11 cellular contexts compared by ENCODE assay signal in the genomic region with DNA sequence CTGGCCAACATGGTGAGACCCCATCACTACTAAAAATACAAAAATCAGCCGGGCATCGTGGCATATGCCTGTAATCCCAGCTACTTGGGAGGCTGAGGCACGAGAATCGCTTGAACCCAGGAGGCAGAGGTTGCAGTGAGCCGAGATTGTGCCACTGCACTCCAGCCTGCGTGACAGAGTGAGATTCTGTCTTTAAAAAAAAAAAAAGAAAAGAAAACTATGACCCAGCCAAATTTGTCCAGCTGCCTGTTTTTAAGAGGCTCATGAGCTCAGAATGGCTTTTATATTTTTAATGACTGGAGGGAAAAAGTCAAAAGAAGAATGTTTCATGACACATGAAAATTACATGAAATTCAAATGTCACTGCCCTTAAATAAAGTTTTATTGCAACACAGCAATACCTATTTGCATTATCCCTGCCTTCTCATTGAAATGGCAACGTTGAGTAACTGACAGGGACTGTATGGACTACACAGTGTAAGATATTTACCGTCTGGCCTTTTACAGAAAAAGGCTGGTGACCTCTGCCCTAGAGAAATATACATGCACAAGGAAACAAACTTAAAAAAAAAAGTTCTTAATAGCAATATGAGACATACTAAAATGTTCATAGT. TPM values are rescaled to one million over a fixed set of nuclear protein-coding genes. Genes with fewer than 3 reads are reported as not detected.
DNase-seq lines count a peak whose midpoint lies in the region; ATAC-seq and TF ChIP-seq lines count a peak whose summit lies in the region.
"Had no signal": no experiment of that assay in that cellular context is flagged by ENCODE, and none has a peak within 500 bp of the region (broad histone marks: within the 10 kb centered on the region; RNA-seq: fewer than 3 reads in every experiment).

No MANE protein-coding gene starts in this region.

- no peak for TF ChIP-seq POLR2A in stomach (IDR thresholded peaks at IDR 0.05)

- no peak for TF ChIP-seq EP300 in stomach (IDR thresholded peaks at IDR 0.05)

- peak overlapping the region; percentile 78 for H3K27ac Mint-ChIP-seq in activated CD4-positive, alpha-beta T cell treated with anti-CD3 and anti-CD28 coated beads for 36 hours
- peak overlapping the region; percentile 69 for H3K27ac Mint-ChIP-seq in activated naive CD8-positive, alpha-beta T cell treated with anti-CD3 and anti-CD28 coated beads, Interleukin-2, amount 10 ng/mL, durations not matched to agents 7 days and 5 days

- no peaks in the 10 kb centered on the region for H3K27me3 Mint-ChIP-seq in activated CD4-positive, alpha-beta T cell treated with anti-CD3 and anti-CD28 coated beads for 36 hours
- no peaks in the 10 kb centered on the region for H3K27me3 Mint-ChIP-seq in activated naive CD8-positive, alpha-beta T cell treated with anti-CD3 and anti-CD28 coated beads, Interleukin-2, amount 10 ng/mL, durations not matched to agents 7 days and 5 days

- POLR2A ChIA-PET in activated CD4-positive, alpha-beta T cell treated with anti-CD3 and anti-CD28 coated beads for 36 hours (lab: Charles Lee), result interaction anchor here (0.6 to 2.8 kb wide), 2 partner anchors 11 to 63 kb away, joined by 8 to 17 read pairs; partner anchors contain the start of gene SENP6
- POLR2A ChIA-PET in activated naive CD8-positive, alpha-beta T cell treated with anti-CD3 and anti-CD28 coated beads, Interleukin-2, amount 10 ng/mL, durations not matched to agents 7 days and 5 days (lab: Charles Lee), result interaction anchor here (1.2 to 2.2 kb wide), 2 partner anchors 10 to 11 kb away, joined by 3 to 15 read pairs; partner anchors contain the start of gene SENP6

- H3K36me3 ChIP-seq in left lung (no peaks in the 10 kb centered on the region), stomach (no peaks in the 10 kb centered on the region)

- H3K27ac ChIP-seq in left lung, result peak overlapping the region in 1 of 2 donors; percentile 53
- H3K27ac ChIP-seq in stomach, result peak overlapping the region in 4 of 5 donors; percentile 2 to 74 (median 40)

- CTCF ChIA-PET in activated CD4-positive, alpha-beta T cell treated with anti-CD3 and anti-CD28 coated beads for 36 hours (lab: Charles Lee), result interaction anchor here (0.6 kb wide), 1 partner anchor 10 kb away, joined by 3 read pairs; no protein-coding TSS in a partner anchor

- H3K9me3 Mint-ChIP-seq in activated CD4-positive, alpha-beta T cell treated with anti-CD3 and anti-CD28 coated beads for 36 hours (ENCODE audit: low read depth), result no peaks in the 10 kb centered on the region
- H3K9me3 Mint-ChIP-seq in activated naive CD8-positive, alpha-beta T cell treated with anti-CD3 and anti-CD28 coated beads, Interleukin-2, amount 10 ng/mL, durations not matched to agents 7 days and 5 days, result no peaks in the 10 kb centered on the region

- no peak for DNase-seq in activated CD4-positive, alpha-beta T cell treated with anti-CD3 and anti-CD28 coated beads for 36 hours
- DNase-seq in activated CD4-positive, alpha-beta T cell treated with anti-CD3 and anti-CD28 coated beads for 1 hour, result no peak
- DNase-seq in activated naive CD8-positive, alpha-beta T cell treated with anti-CD3 and anti-CD28 coated beads, Interleukin-2, amount 10 ng/mL, durations not matched to agents 7 days and 5 days, result no peak
- no peak for DNase-seq in left lung
- DNase-seq in stomach, result no peak
- DNase-seq in NCI-H748 treated with DMSO at 0.1 percent for 48 hours (lab: John Stamatoyannopoulos, UW), result no peak
- no peak for DNase-seq in NCI-H146 (lab: John Stamatoyannopoulos, UW)
- DNase-seq: ACHN; IMR-90; stimulated activated CD4-positive, alpha-beta T cell treated with anti-CD3 and anti-CD28 coated beads, Interleukin-4, amount 100 ng/mL, for 24 hours had no signal

- peak overlapping the region; percentile 44 for H3K4me3 Mint-ChIP-seq in activated CD4-positive, alpha-beta T cell treated with anti-CD3 and anti-CD28 coated beads for 36 hours
- peak overlapping the region; percentile 64 for H3K4me3 Mint-ChIP-seq in activated naive CD8-positive, alpha-beta T cell treated with anti-CD3 and anti-CD28 coated beads, Interleukin-2, amount 10 ng/mL, durations not matched to agents 7 days and 5 days

- H3K27me3 ChIP-seq in left lung (no peaks in the 10 kb centered on the region), stomach (no peaks in the 10 kb centered on the region)

- no peak overlapping the region for H3K4me3 ChIP-seq in left lung
- H3K4me3 ChIP-seq in stomach, result peak overlapping the region in 1 of 4 donors; percentile 16

- H3K36me3 Mint-ChIP-seq in activated CD4-positive, alpha-beta T cell treated with anti-CD3 and anti-CD28 coated beads for 36 hours (ENCODE audit: low read depth), result peaks cover 23% of the 10 kb centered on the region
- H3K36me3 Mint-ChIP-seq in activated naive CD8-positive, alpha-beta T cell treated with anti-CD3 and anti-CD28 coated beads, Interleukin-2, amount 10 ng/mL, durations not matched to agents 7 days and 5 days, result peaks cover 16% of the 10 kb centered on the region

- 56 to 64% (median 59%) methylated on average over 8 of the region's 8 CpGs for WGBS in stomach, 5 donors

- H3K4me1 Mint-ChIP-seq in activated CD4-positive, alpha-beta T cell treated with anti-CD3 and anti-CD28 coated beads for 36 hours, result peaks cover 89% of the 10 kb centered on the region
- H3K4me1 Mint-ChIP-seq in activated naive CD8-positive, alpha-beta T cell treated with anti-CD3 and anti-CD28 coated beads, Interleukin-2, amount 10 ng/mL, durations not matched to agents 7 days and 5 days, result peaks cover 45% of the 10 kb centered on the region

- TF ChIP-seq CTCF in left lung (IDR thresholded peaks at IDR 0.05) (no peak), stomach (IDR thresholded peaks at IDR 0.05) (no peak)

- no peak for ATAC-seq in activated CD4-positive, alpha-beta T cell treated with anti-CD3 and anti-CD28 coated beads for 36 hours
- ATAC-seq in activated naive CD8-positive, alpha-beta T cell treated with anti-CD3 and anti-CD28 coated beads, Interleukin-2, amount 10 ng/mL, durations not matched to agents 7 days and 5 days (ENCODE audit: low read depth), result no peak
- ATAC-seq in left lung (peak; percentile 29), HG02759 (IDR thresholded peaks at IDR 0.05; ENCODE audit: unreplicated experiment) (no peak)

- H3K4me1 ChIP-seq in left lung, result peaks cover 0 to 71% of the 10 kb centered on the region in 2 donors
- peaks cover 61 to 95% (median 81%) of the 10 kb centered on the region in 4 donors for H3K4me1 ChIP-seq in stomach

- H3K9me3 ChIP-seq in left lung (no peaks in the 10 kb centered on the region), stomach (no peaks in the 10 kb centered on the region)

- intact Hi-C loops in activated CD4-positive, alpha-beta T cell treated with anti-CD3 and anti-CD28 coated beads for 36 hours (cut with DNase I, micrococcal nuclease), result loop anchor here in 1 of 2 experiments (1.0 kb wide), 1 partner anchor 10 kb away; no protein-coding TSS in a partner anchor
- intact Hi-C loops in left lung (cut with DNase I) (no loop called here), stomach (cut with DNase I; ENCODE audit: low total_unique reads) (no loop called here)

RNA-seq across cellular contexts. Expression of gene SENP6, which starts 11.3 kb away (rescaled TPM):
- 10 to 100 TPM; 69.5 to 75.1 TPM for total RNA-seq in activated CD4-positive, alpha-beta T cell treated with anti-CD3 and anti-CD28 coated beads for 36 hours
- 10 to 100 TPM; 83.7 to 97.0 TPM for total RNA-seq in activated naive CD8-positive, alpha-beta T cell treated with anti-CD3 and anti-CD28 coated beads, Interleukin-2, amount 10 ng/mL, durations not matched to agents 7 days and 5 days
- total RNA-seq in left lung (10 to 100 TPM; 72.8 to 82.0 TPM), stomach (100 to 1,000 TPM; 101 to 251 (median 168) TPM)
- 10 to 100 TPM; 17.7 to 30.4 (median 23.8) TPM for polyA plus RNA-seq in stomach
